In genomic region chr13:40207110-40207478, GRCh38 we compare ENCODE assay signal across 10 cellular contexts.
DNase-seq lines count a peak whose midpoint lies in the region; ATAC-seq lines count a peak whose summit lies in the region.
"Had no signal": no experiment of that assay in that cellular context is flagged by ENCODE, and none has a peak within 500 bp of the region (broad histone marks: within the 10 kb centered on the region; RNA-seq: fewer than 3 reads in every experiment).

No MANE protein-coding gene starts in this region.

- WGBS in esophagus, 2 donors, result 87 to 89% methylated on average over 5 of the region's 5 CpGs

- H3K4me3 ChIP-seq in esophagus (ENCODE audit: low read depth in 1 of 2, low read length in 2 of 2), result no peak overlapping the region

- peaks cover 0 to 4% of the 10 kb centered on the region in 2 donors for H3K4me1 ChIP-seq in esophagus (ENCODE audit: control insufficient read depth in 2 of 2, insufficient read depth in 2 of 2, low read length in 1 of 2)

- H3K9me3 ChIP-seq in esophagus (ENCODE audit: control insufficient read depth in 2 of 2, insufficient read depth in 1 of 2, low read depth in 1 of 2, low read length in 1 of 2), result no peaks in the 10 kb centered on the region

- H3K36me3 ChIP-seq in esophagus (ENCODE audit: control insufficient read depth in 2 of 2, insufficient read depth in 2 of 2, low read length in 1 of 2), result no peaks in the 10 kb centered on the region

- ATAC-seq in GM18498 (IDR thresholded peaks at IDR 0.05; ENCODE audit: unreplicated experiment), result peak; percentile 64
- ATAC-seq in GM21367 (IDR thresholded peaks at IDR 0.05; ENCODE audit: unreplicated experiment), result peak; percentile 59
- ATAC-seq in HG03469 (IDR thresholded peaks at IDR 0.05; ENCODE audit: unreplicated experiment), result peak; percentile 47

- no peaks in the 10 kb centered on the region for H3K27me3 ChIP-seq in esophagus (ENCODE audit: control insufficient read depth in 1 of 2, insufficient read depth in 2 of 2, low read length in 2 of 2)

- H3K27ac ChIP-seq in esophagus (ENCODE audit: low read depth in 2 of 2, low read length in 1 of 2), result peak overlapping the region; percentile 8 to 79
- H3K27ac ChIP-seq: VCaP had no signal

- DNase-seq in LoVo (ENCODE audit: low spot score) (no peak), cerebellar cortex (ENCODE audit: low spot score) (no peak), activated gamma-delta T cell (lab: John Stamatoyannopoulos, UW) (no peak), SKM-1 (lab: John Stamatoyannopoulos, UW; ENCODE audit: unreplicated experiment) (no peak)
- DNase-seq: GOT3 had no signal
